Comparison of ENCODE assay signal across 11 cellular contexts in the genomic region with DNA sequence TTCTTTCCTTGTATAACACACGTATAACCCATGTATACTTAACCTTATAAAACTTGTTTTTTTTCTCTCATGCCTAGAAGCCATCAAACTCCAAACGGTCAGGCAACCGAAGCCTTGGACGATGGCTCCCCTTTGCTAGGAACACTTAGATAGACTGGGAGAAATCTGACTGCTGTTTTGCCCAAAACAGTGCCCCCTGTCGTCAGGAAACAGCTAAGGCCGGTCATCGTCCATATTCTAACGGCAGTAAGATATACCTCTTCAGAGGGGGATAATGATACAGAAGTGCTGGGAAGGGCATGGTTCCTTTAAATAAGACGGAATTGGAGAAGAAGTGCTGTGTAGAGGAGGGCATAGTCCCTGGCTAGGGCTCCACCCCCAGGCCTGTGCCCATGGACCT.
DNase-seq lines count a peak whose midpoint lies in the region; ATAC-seq, FAIRE-seq and TF ChIP-seq lines count a peak whose summit lies in the region.
"Had no signal": no experiment of that assay in that cellular context is flagged by ENCODE, and none has a peak within 500 bp of the region (broad histone marks: within the 10 kb centered on the region; RNA-seq: fewer than 3 reads in every experiment).

No MANE protein-coding gene starts in this region.

- no peaks in the 10 kb centered on the region for H3K27me3 ChIP-seq in uterus
- H3K27me3 ChIP-seq: transverse colon had no signal

- H3K4me3 ChIP-seq in fibroblast of the aortic adventitia (ENCODE audit: low read depth, low read length) (no peak overlapping the region), uterus (no peak overlapping the region)
- H3K4me3 ChIP-seq: transverse colon had no signal

- no peaks in the 10 kb centered on the region for H3K36me3 ChIP-seq in uterus

- FAIRE-seq in frontal cortex (lab: Jason Lieb, UNC) = no peak

- ATAC-seq in HG03159 (IDR thresholded peaks at IDR 0.05; ENCODE audit: unreplicated experiment) = no peak
- ATAC-seq: CD8-positive, alpha-beta T cell had no signal

- intact Hi-C loops in uterus (cut with DNase I; ENCODE audit: low total_unique reads) = no loop called here

- H3K4me1 ChIP-seq in uterus = no peaks in the 10 kb centered on the region
- H3K4me1 ChIP-seq: transverse colon had no signal

- TF ChIP-seq POLR2A in uterus (IDR thresholded peaks at IDR 0.05) = no peak

- H3K9me3 ChIP-seq in uterus = peaks cover 0 to 13% of the 10 kb centered on the region in 2 donors

- TF ChIP-seq CTCF in fibroblast of the aortic adventitia (IDR thresholded peaks at IDR 0.05; ENCODE audit: insufficient read depth, low read length) (peak; percentile 38), uterus (IDR thresholded peaks at IDR 0.05) (no peak)

- peak; percentile 9 for DNase-seq in stimulated activated CD4-positive, alpha-beta T cell treated with anti-CD3 and anti-CD28 coated beads, Interleukin-4, amount 100 ng/mL, for 24 hours
- no peak for DNase-seq in stimulated activated CD4-positive, alpha-beta T cell treated with anti-CD3 and anti-CD28 coated beads, Interleukin-12 subunit alpha, Interleukin-12 subunit beta, amount 100 ng/mL, for 4 hours
- DNase-seq in SK-MEL-5 (ENCODE audit: low read depth, low spot score) (peak; percentile 60), fibroblast of the aortic adventitia (ENCODE audit: low read depth) (no peak), frontal cortex (ENCODE audit: low spot score in 2 of 2) (no peak), middle frontal gyrus (ENCODE audit: extremely low spot score, low spot score) (no peak), uterus (no peak)
- DNase-seq: CD8-positive, alpha-beta T cell; cerebellar nuclear complex; transverse colon had no signal

- in situ Hi-C loops in SK-MEL-5 (cut with HindIII; ENCODE audit: low pct_unique_long_range_greater_than_20kb, low sequenced_read_pairs) = no loop called here

- no peak overlapping the region for H3K27ac ChIP-seq in uterus
- H3K27ac ChIP-seq: transverse colon had no signal

Comparison
In these comparisons a context has a peak if more than half of its experiments do, and no peak if none do; other contexts are left out.
1. DNase-seq: peak in stimulated activated CD4-positive, alpha-beta T cell treated with anti-CD3 and anti-CD28 coated beads, Interleukin-4, amount 100 ng/mL, for 24 hours (single experiment) and SK-MEL-5 (single experiment); none in stimulated activated CD4-positive, alpha-beta T cell treated with anti-CD3 and anti-CD28 coated beads, Interleukin-12 subunit alpha, Interleukin-12 subunit beta, amount 100 ng/mL, for 4 hours (single experiment), fibroblast of the aortic adventitia (single experiment), frontal cortex (0 of 2), middle frontal gyrus (single experiment) and uterus (0 of 2).